23 cellular contexts compared by ENCODE assay signal in the genomic region with DNA sequence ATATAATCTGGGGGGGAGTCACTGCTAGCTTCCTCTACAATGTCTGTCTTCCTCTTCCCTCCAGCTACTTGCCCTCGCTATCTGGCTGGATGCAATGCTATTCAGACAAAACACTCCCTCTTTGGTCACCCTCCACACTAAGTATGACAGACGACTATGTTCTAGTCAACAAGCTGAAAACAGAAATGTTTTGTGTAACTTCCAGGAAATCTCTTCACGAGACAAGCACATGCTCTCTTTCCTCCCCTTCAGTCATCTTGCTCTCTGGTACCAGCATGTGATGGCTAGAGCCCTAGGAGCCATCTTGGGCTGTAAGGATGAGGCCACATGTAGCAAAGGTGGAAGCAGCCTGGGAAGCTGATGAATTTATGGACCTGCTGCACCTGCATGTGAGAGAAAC.
"Had no signal": no experiment of that assay in that cellular context is flagged by ENCODE, and none has a peak within 500 bp of the region (broad histone marks: within the 10 kb centered on the region; RNA-seq: fewer than 3 reads in every experiment).

No MANE protein-coding gene starts in this region.

- DNase-seq: Karpas-422, KG1, MM.1S, NCI-H1092 treated with DMSO at 0.1 percent for 48 hours, NCI-H1436, NCI-H187, NCI-H2029, NCI-H2081 treated with DMSO at 0.1 percent for 48 hours, NCI-H2171, NCI-H226, NCI-H446, NCI-H510A, NCI-H524 treated with DMSO at 0.1 percent for 48 hours, NCI-H69, NCI-H774, PC-9, Peyer's patch, Right ventricle myocardium superior, RPMI8226, SIG-M5, SK-N-SH, SW 1271, T-cell had no signal

- ATAC-seq: T-cell had no signal
